8 cellular contexts compared by ENCODE assay signal in genomic region chr19:13817615-13818371, GRCh38. TPM values are rescaled to one million over a fixed set of nuclear protein-coding genes. Genes with fewer than 3 reads are reported as not detected.
A peak's percentile ranks its signal among the peaks of the same experiment; 100 is the strongest.
DNase-seq lines count a peak whose midpoint lies in the region; ATAC-seq and TF ChIP-seq lines count a peak whose summit lies in the region.

No MANE protein-coding gene starts in this region.

- H3K23ac ChIP-seq in mesendoderm (ENCODE audit: low read length): no peak overlapping the region

- H3K36me3 Mint-ChIP-seq in activated naive CD8-positive, alpha-beta T cell treated with anti-CD3 and anti-CD28 coated beads, Interleukin-2, amount 50 U/mL, for 24 hours (ENCODE audit: low read depth): no peaks in the 10 kb centered on the region
- peaks cover 56% of the 10 kb centered on the region for H3K36me3 Mint-ChIP-seq in Calu3 (ENCODE audit: insufficient read depth, unreplicated experiment)

- peak; percentile 24 for ATAC-seq in activated naive CD8-positive, alpha-beta T cell treated with anti-CD3 and anti-CD28 coated beads, Interleukin-2, amount 50 U/mL, for 24 hours

- no peak overlapping the region for H2BK15ac ChIP-seq in mesendoderm (replicated peaks; ENCODE audit: low read depth)

- H3K4me1 Mint-ChIP-seq in activated naive CD8-positive, alpha-beta T cell treated with anti-CD3 and anti-CD28 coated beads, Interleukin-2, amount 50 U/mL, for 24 hours: no peaks in the 10 kb centered on the region
- no peaks in the 10 kb centered on the region for H3K4me1 Mint-ChIP-seq in Calu3 (ENCODE audit: low read depth, unreplicated experiment)

- H3K18ac ChIP-seq in mesendoderm (ENCODE audit: low read length): no peak overlapping the region

- H3K9ac ChIP-seq in mesendoderm (ENCODE audit: low read length): peak overlapping the region; percentile 78

- no peaks in the 10 kb centered on the region for H3K9me3 Mint-ChIP-seq in activated naive CD8-positive, alpha-beta T cell treated with anti-CD3 and anti-CD28 coated beads, Interleukin-2, amount 50 U/mL, for 24 hours
- H3K9me3 Mint-ChIP-seq in Calu3 (ENCODE audit: low read depth, unreplicated experiment): peaks cover 4% of the 10 kb centered on the region

- in situ Hi-C loops in brain microvascular endothelial cell (cut with HindIII; ENCODE audit: low pct_ligation_motif_present, low sequenced_read_pairs): no loop called here

- H3K79me2 ChIP-seq in mesendoderm (ENCODE audit: control insufficient read depth, insufficient read depth, low read length): no peaks in the 10 kb centered on the region

- peak overlapping the region; percentile 74 for H3K4me2 ChIP-seq in mesendoderm (ENCODE audit: low read length)

- H3K79me1 ChIP-seq in mesendoderm (ENCODE audit: low read length): no peaks in the 10 kb centered on the region

- H3K56ac ChIP-seq in mesendoderm (ENCODE audit: low read length): peak overlapping the region; percentile 82

- no peak overlapping the region for H3K4me3 Mint-ChIP-seq in activated naive CD8-positive, alpha-beta T cell treated with anti-CD3 and anti-CD28 coated beads, Interleukin-2, amount 50 U/mL, for 24 hours
- H3K4me3 Mint-ChIP-seq in Calu3 (ENCODE audit: low read depth, unreplicated experiment): no peak overlapping the region

- no peak overlapping the region for H2AK5ac ChIP-seq in mesendoderm (ENCODE audit: low read length)

- no peaks in the 10 kb centered on the region for H3K27me3 ChIP-seq in mesendoderm (ENCODE audit: insufficient read depth, low read length, poor library complexity)
- H3K27me3 ChIP-seq in brain microvascular endothelial cell (replicated peaks): no peaks in the 10 kb centered on the region

- H2BK5ac ChIP-seq in mesendoderm (ENCODE audit: low read length): no peak overlapping the region

- no peak overlapping the region for H4K8ac ChIP-seq in mesendoderm (ENCODE audit: low read depth, low read length)

- no peak overlapping the region for H4K5ac ChIP-seq in mesendoderm (ENCODE audit: low read length)

- H3K4me3 ChIP-seq in mesendoderm (ENCODE audit: low read length) (no peak overlapping the region), brain microvascular endothelial cell (ENCODE audit: low read depth, low read length) (no peak overlapping the region), coronary artery (no peak overlapping the region)

- TF ChIP-seq CTCF in brain microvascular endothelial cell (IDR thresholded peaks at IDR 0.05; ENCODE audit: low read depth, low read length, missing control alignments) (no peak), Calu3 (IDR thresholded peaks at IDR 0.05; ENCODE audit: unreplicated experiment) (no peak), coronary artery (IDR thresholded peaks at IDR 0.05) (no peak)

- H3K4ac ChIP-seq in mesendoderm (ENCODE audit: low read depth, low read length): no peak overlapping the region

- no peak overlapping the region for H3K27ac Mint-ChIP-seq in activated naive CD8-positive, alpha-beta T cell treated with anti-CD3 and anti-CD28 coated beads, Interleukin-2, amount 50 U/mL, for 24 hours
- H3K27ac Mint-ChIP-seq in Calu3 (ENCODE audit: unreplicated experiment): no peak overlapping the region

- peaks cover 4% of the 10 kb centered on the region for H3K36me3 ChIP-seq in mesendoderm (ENCODE audit: control insufficient read depth, insufficient read depth, low read length)
- peaks cover 44% of the 10 kb centered on the region for H3K36me3 ChIP-seq in brain microvascular endothelial cell (replicated peaks)

- no peak overlapping the region for H2BK120ac ChIP-seq in mesendoderm (ENCODE audit: low read depth, low read length)

- BruUV-seq in Calu3 (replicated peaks; lab: Mats Ljungman, UMichigan): no TSS peak

- CTCF ChIA-PET in Calu3 (lab: Charles Lee): interaction anchor here (1.2 kb wide), 1 partner anchor 22 kb away, joined by 3 read pairs; no protein-coding TSS in a partner anchor

- DNase-seq in COR-L47 (lab: John Stamatoyannopoulos, UW) (peak; percentile 98), NCI-H1048 (lab: John Stamatoyannopoulos, UW) (peak; percentile 86), mesendoderm (peak; percentile 99), brain microvascular endothelial cell (no peak), Calu3 (no peak), coronary artery (ENCODE audit: low spot score) (no peak), GOT3 (lab: John Stamatoyannopoulos, UW) (no peak)
- no peak for DNase-seq in activated naive CD8-positive, alpha-beta T cell treated with anti-CD3 and anti-CD28 coated beads, Interleukin-2, amount 50 U/mL, for 24 hours

- WGBS in mesendoderm (ENCODE audit: extremely low coverage, insufficient coverage, low lambda C conversion rate): no CpG with 5 or more reads among the region's 35 CpGs

- H3K27me3 Mint-ChIP-seq in activated naive CD8-positive, alpha-beta T cell treated with anti-CD3 and anti-CD28 coated beads, Interleukin-2, amount 50 U/mL, for 24 hours: no peaks in the 10 kb centered on the region
- no peaks in the 10 kb centered on the region for H3K27me3 Mint-ChIP-seq in Calu3 (ENCODE audit: unreplicated experiment)

- peaks cover 3% of the 10 kb centered on the region for H3K4me1 ChIP-seq in mesendoderm (ENCODE audit: control insufficient read depth, low read depth, low read length)

- H3K27ac ChIP-seq in mesendoderm (ENCODE audit: low read depth, low read length): no peak overlapping the region
- no peak overlapping the region for H3K27ac ChIP-seq in brain microvascular endothelial cell
- no peak overlapping the region for H3K27ac ChIP-seq in coronary artery

- intact Hi-C loops in Calu3 (cut with micrococcal nuclease; ENCODE audit: unreplicated experiment): no loop called here

RNA-seq across cellular contexts. Expression of gene ZSWIM4, which starts 22.6 kb away (rescaled TPM):
- 31.4 TPM for polyA plus RNA-seq in mesendoderm (2013, experiment 1 of 2)
- polyA plus RNA-seq in mesendoderm (2013, experiment 2 of 2): 30.0 TPM
- 10.7 and 11.5 TPM in 2 replicates for total RNA-seq in Calu3 (2022)

RNA-seq across cellular contexts. Expression of gene C19orf53, which starts 43.5 kb away (rescaled TPM):
- 323 TPM for polyA plus RNA-seq in mesendoderm (2013, experiment 1 of 2)
- 327 TPM for polyA plus RNA-seq in mesendoderm (2013, experiment 2 of 2)
- 59.4 and 66.4 TPM in 2 replicates for total RNA-seq in Calu3 (2022)

RNA-seq across cellular contexts. Expression of gene MRI1, which starts 53.5 kb away (rescaled TPM):
- polyA plus RNA-seq in mesendoderm (2013, experiment 1 of 2): 16.7 TPM
- polyA plus RNA-seq in mesendoderm (2013, experiment 2 of 2): 16.4 TPM
- total RNA-seq in Calu3 (2022): 30.2 and 32.6 TPM in 2 replicates

RNA-seq across cellular contexts. Expression of gene NANOS3, which starts 59.1 kb away (rescaled TPM):
- 1.2 TPM for polyA plus RNA-seq in mesendoderm (2013, experiment 1 of 2)
- polyA plus RNA-seq in mesendoderm (2013, experiment 2 of 2): 0.85 TPM
- 1.2 TPM in 1 of 2 replicates, not detected in the other for total RNA-seq in Calu3 (2022)

Comparison
In these comparisons a context has a peak if more than half of its experiments do, and no peak if none do; other contexts are left out.
1. DNase-seq: peak in COR-L47 (single experiment), NCI-H1048 (single experiment) and mesendoderm (single experiment); none in activated naive CD8-positive, alpha-beta T cell treated with anti-CD3 and anti-CD28 coated beads, Interleukin-2, amount 50 U/mL, for 24 hours (single experiment), brain microvascular endothelial cell (single experiment), Calu3 (single experiment), coronary artery (single experiment) and GOT3 (single experiment).